ENCODE assay signal across 8 cellular contexts in the genomic region with DNA sequence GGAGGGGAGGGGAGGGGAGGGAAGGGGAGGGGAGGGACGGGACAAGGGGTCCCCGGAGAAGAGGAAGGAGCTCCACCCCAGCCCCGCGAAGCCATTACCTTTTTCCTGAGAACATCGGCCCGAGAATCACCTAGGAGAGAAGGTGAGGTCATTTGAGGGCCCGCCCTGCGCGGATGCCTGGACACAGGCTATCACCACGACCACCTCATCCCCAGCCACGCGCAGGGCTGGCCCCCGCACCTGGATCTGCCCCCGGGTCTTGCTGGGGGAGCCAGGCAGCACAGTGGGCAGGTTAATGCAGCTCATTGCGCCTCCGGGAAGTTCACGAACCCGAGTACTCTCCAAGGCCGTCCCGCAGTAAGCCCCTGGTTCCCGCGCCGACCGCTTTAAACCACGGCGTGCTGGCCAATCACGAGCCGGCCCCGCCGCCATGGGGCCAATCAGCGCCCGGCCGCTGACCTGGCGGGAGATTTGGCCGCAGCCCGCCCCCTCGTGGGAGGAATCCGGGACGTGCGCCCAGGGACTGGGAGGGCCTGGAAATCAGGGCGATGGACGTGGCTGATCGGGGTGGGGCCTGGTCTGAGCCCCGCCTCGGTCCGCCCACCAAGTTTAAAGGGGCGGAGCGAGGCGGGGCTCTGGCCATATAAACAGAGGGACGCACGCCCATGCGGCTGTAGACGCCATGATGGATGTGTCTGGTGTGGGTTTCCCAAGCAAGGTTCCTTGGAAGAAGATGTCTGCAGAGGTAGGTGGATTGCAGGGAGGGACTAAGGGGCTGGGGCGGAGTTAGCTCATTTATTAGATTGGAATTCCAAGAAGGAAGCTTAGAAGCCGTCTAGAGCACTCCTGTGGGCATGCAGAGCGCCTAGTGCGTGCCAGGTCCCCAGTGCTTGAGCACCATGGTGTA. TPM values are rescaled to one million over a fixed set of nuclear protein-coding genes. Genes with fewer than 3 reads are reported as not detected.
DNase-seq lines count a peak whose midpoint lies in the region; ATAC-seq and TF ChIP-seq lines count a peak whose summit lies in the region.

A gene with protein sequence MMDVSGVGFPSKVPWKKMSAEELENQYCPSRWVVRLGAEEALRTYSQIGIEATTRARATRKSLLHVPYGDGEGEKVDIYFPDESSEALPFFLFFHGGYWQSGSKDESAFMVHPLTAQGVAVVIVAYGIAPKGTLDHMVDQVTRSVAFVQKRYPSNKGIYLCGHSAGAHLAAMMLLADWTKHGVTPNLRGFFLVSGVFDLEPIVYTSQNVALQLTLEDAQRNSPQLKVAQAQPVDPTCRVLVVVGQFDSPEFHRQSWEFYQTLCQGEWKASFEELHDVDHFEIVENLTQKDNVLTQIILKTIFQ (plus strand): TSS at position 674 of the 907 bp plus-strand sequence. CDS start 9 bp downstream, at position 683.
TK1 (minus strand) TSS at position 364 of the 907 bp plus-strand sequence; CDS start at position 306, 58 bp downstream.

- H3K9me3 ChIP-seq in SK-N-MC (ENCODE audit: low read depth, low read length) (no peaks in the 10 kb centered on the region), thoracic aorta (no peaks in the 10 kb centered on the region)

- H3K4me3 ChIP-seq in GM06990 (replicated peaks; ENCODE audit: low read depth, low read length) (peak within 1 kb of the TSS; percentile 87), SK-N-MC (peak within 1 kb of the TSS; percentile 79), thoracic aorta (peak within 1 kb of the TSS; percentile 73)

- H3K27me3 ChIP-seq in GM06990 (replicated peaks; ENCODE audit: control insufficient read depth, insufficient read depth, low read length) (no peaks in the 10 kb centered on the region), thoracic aorta (replicated peaks; ENCODE audit: insufficient read depth) (no peaks in the 10 kb centered on the region)

- peaks cover 23% of the 10 kb centered on the region for H3K36me3 Mint-ChIP-seq in activated naive CD4-positive, alpha-beta T cell treated with anti-CD3 and anti-CD28 coated beads, Interleukin-2, amount 10 ng/mL, durations not matched to agents 7 days and 5 days

- H3K36me3 ChIP-seq in GM06990 (ENCODE audit: control insufficient read depth, insufficient read depth, low read length), result peaks cover 11% of the 10 kb centered on the region
- peaks cover 29% of the 10 kb centered on the region; the same call in 1 of the 2 replicates for H3K36me3 ChIP-seq in SK-N-MC (ENCODE audit: insufficient read depth, low read length)
- peaks cover 5% of the 10 kb centered on the region for H3K36me3 ChIP-seq in thoracic aorta

- peak; percentile 98 for DNase-seq in GM06990 (ENCODE audit: extremely low read depth, insufficient read length)
- peak; percentile 100 for DNase-seq in HEK293T (ENCODE audit: extremely low spot score)
- DNase-seq in MV-4-11 (lab: John Stamatoyannopoulos, UW), result peak; percentile 95
- peak; percentile 82 for DNase-seq in SK-N-MC (ENCODE audit: low read depth, low spot score)
- peak; percentile 95 for DNase-seq in activated naive CD4-positive, alpha-beta T cell treated with anti-CD3 and anti-CD28 coated beads, Interleukin-2, amount 10 ng/mL, durations not matched to agents 7 days and 5 days
- DNase-seq in glomerular endothelial cell (ENCODE audit: extremely low read depth, low read depth, low spot score), result peak; percentile 68
- DNase-seq in omental fat pad (ENCODE audit: low spot score), result peak; percentile 92
- DNase-seq in thoracic aorta (ENCODE audit: low spot score), result peak; percentile 80

- no peaks in the 10 kb centered on the region for H3K9me3 Mint-ChIP-seq in activated naive CD4-positive, alpha-beta T cell treated with anti-CD3 and anti-CD28 coated beads, Interleukin-2, amount 10 ng/mL, durations not matched to agents 7 days and 5 days

- peak within 1 kb of the TSS; percentile 87 for H3K4me3 Mint-ChIP-seq in activated naive CD4-positive, alpha-beta T cell treated with anti-CD3 and anti-CD28 coated beads, Interleukin-2, amount 10 ng/mL, durations not matched to agents 7 days and 5 days

- H3K27ac Mint-ChIP-seq in activated naive CD4-positive, alpha-beta T cell treated with anti-CD3 and anti-CD28 coated beads, Interleukin-2, amount 10 ng/mL, durations not matched to agents 7 days and 5 days, result peak within 1 kb of the TSS; percentile 78

- TF ChIP-seq CTCF in GM06990 (IDR thresholded peaks at IDR 0.05; ENCODE audit: insufficient read depth, low read length, poor library complexity, severe bottlenecking) (peak; percentile 24), omental fat pad (IDR thresholded peaks at IDR 0.05) (peak in 2 of 3 donors; percentile 79 to 86), thoracic aorta (IDR thresholded peaks at IDR 0.05) (peak; percentile 83)

- H3K9ac ChIP-seq in SK-N-MC (ENCODE audit: insufficient read length), result peak within 1 kb of the TSS; percentile 89

- H3K27ac ChIP-seq in SK-N-MC (peak within 1 kb of the TSS; percentile 56), thoracic aorta (peak within 1 kb of the TSS in 1 of 2 donors; percentile 14)

- no peaks in the 10 kb centered on the region for H3K27me3 Mint-ChIP-seq in activated naive CD4-positive, alpha-beta T cell treated with anti-CD3 and anti-CD28 coated beads, Interleukin-2, amount 10 ng/mL, durations not matched to agents 7 days and 5 days

- H3K4me1 ChIP-seq in thoracic aorta (ENCODE audit: control insufficient read depth in 1 of 2, low read depth in 2 of 2), result peaks cover 17 to 47% of the 10 kb centered on the region in 2 donors

- ATAC-seq in omental fat pad (ENCODE audit: low FRiP score) (peak; percentile 99), thoracic aorta (ENCODE audit: insufficient number of reproducible peaks, low FRiP score, low read depth) (peak; percentile 95)

- CTCF ChIA-PET in HEK293T (lab: Yijun Ruan, JAX), result interaction anchor here (0.6 to 3.4 kb wide), 5 partner anchors 10 to 65 kb away, joined by 3 to 20 read pairs (median 3); partner anchors contain the start of gene BIRC5
- CTCF ChIA-PET in activated naive CD4-positive, alpha-beta T cell treated with anti-CD3 and anti-CD28 coated beads, Interleukin-2, amount 10 ng/mL, durations not matched to agents 7 days and 5 days (lab: Charles Lee), result interaction anchor here (1.3 to 2.1 kb wide), 3 partner anchors 10 to 52 kb away, joined by 4 to 9 read pairs (median 6); no protein-coding TSS in a partner anchor

- H3K4me1 Mint-ChIP-seq in activated naive CD4-positive, alpha-beta T cell treated with anti-CD3 and anti-CD28 coated beads, Interleukin-2, amount 10 ng/mL, durations not matched to agents 7 days and 5 days, result peaks cover 54% of the 10 kb centered on the region

- POLR2A ChIA-PET in HEK293T (lab: Yijun Ruan, JAX), result interaction anchor here (0.6 to 3.5 kb wide), 28 partner anchors 9 to 130 kb away, joined by 3 to 50 read pairs (median 5); partner anchors contain the start of genes BIRC5, SYNGR2, TMC6 and TMC8

TF ChIP-seq in HEK293T, 16 proteins besides CTCF, POLR2A, EP300 and RAD21:
- peak; percentile 27; the same call in 1 of the 2 replicates for TF ChIP-seq HDGF (IDR thresholded peaks at IDR 0.05; ENCODE audit: borderline replicate concordance)
- TF ChIP-seq LEF1 (IDR thresholded peaks at IDR 0.05; ENCODE audit: borderline replicate concordance), result no peak
- peak; percentile 92 for TF ChIP-seq L3MBTL2 (conservative IDR thresholded peaks at IDR 0.05)
- TF ChIP-seq ELF4 (IDR thresholded peaks at IDR 0.05), result peak; percentile 64; the same call in 1 of the 2 replicates
- TF ChIP-seq PKNOX1 (IDR thresholded peaks at IDR 0.05), result peak; percentile 93
- TF ChIP-seq FOXA1 (IDR thresholded peaks at IDR 0.05), result no peak
- TF ChIP-seq FOXM1 (IDR thresholded peaks at IDR 0.05; ENCODE audit: borderline replicate concordance), result peak; percentile 84; the same call in 1 of the 2 replicates

RNA-seq across cellular contexts. Expression of the first gene that starts in this region (rescaled TPM):
- 48.5 and 64.7 TPM in 2 replicates for total RNA-seq in glomerular endothelial cell
- 10 to 100 TPM; 21.7 to 29.0 (median 26.0) TPM for total RNA-seq in omental fat pad
- 10 to 100 TPM; 18.8 to 44.0 TPM for total RNA-seq in thoracic aorta

RNA-seq across cellular contexts. Expression of gene TK1, which starts in this region (rescaled TPM):
- total RNA-seq in glomerular endothelial cell, result 23.3 and 51.8 TPM in 2 replicates
- 10 to 100 TPM in 1 of 4 donors, 1 to 10 TPM in 3; 1.4 to 10.6 (median 3.1) TPM for total RNA-seq in omental fat pad
- 1 to 10 TPM; 3.3 to 3.5 TPM for total RNA-seq in thoracic aorta

Comparison
In these comparisons a context has a peak if more than half of its experiments do, and no peak if none do; other contexts are left out.
1. CTCF ChIP-seq: peak in every context shown above with its lines; median percentile 83 in thoracic aorta; 82 in omental fat pad; 24 in GM06990.